ENCODE assay signal across 25 cellular contexts in genomic region chr14:89356496-89356895, GRCh38.
A peak's percentile ranks its signal among the peaks of the same experiment; 100 is the strongest.
DNase-seq lines count a peak whose midpoint lies in the region; ATAC-seq and TF ChIP-seq lines count a peak whose summit lies in the region.
"Had no signal": no experiment of that assay in that cellular context is flagged by ENCODE, and none has a peak within 500 bp of the region (broad histone marks: within the 10 kb centered on the region; RNA-seq: fewer than 3 reads in every experiment).

No MANE protein-coding gene starts in this region.

- no peak overlapping the region for H3K4me3 Mint-ChIP-seq in activated CD4-positive, alpha-beta memory T cell treated with anti-CD3 and anti-CD28 coated beads for 36 hours
- no peak overlapping the region for H3K4me3 Mint-ChIP-seq in activated CD4-positive, alpha-beta memory T cell treated with anti-CD3 and anti-CD28 coated beads, Interleukin-2, amount 10 ng/mL, durations not matched to agents 7 days and 5 days
- H3K4me3 Mint-ChIP-seq in CD8-positive, alpha-beta T cell, result no peak overlapping the region
- H3K4me3 Mint-ChIP-seq in activated T-helper 17 cell treated with anti-CD3 and anti-CD28 coated beads, Interleukin-2, amount 50 U/mL, for 72 hours, result no peak overlapping the region
- H3K4me3 Mint-ChIP-seq in H9, result no peak overlapping the region
- H3K4me3 Mint-ChIP-seq: activated CD4-positive, alpha-beta T cell treated with anti-CD3 and anti-CD28 coated beads, Interleukin-2, amount 10 ng/mL, durations not matched to agents 24 days and 14 days had no signal

- TF ChIP-seq CTCF in CD8-positive, alpha-beta T cell (IDR thresholded peaks at IDR 0.05), result no peak
- no peak for TF ChIP-seq CTCF in neutrophil (IDR thresholded peaks at IDR 0.05)
- no peak for TF ChIP-seq CTCF in H9 (conservative IDR thresholded peaks at IDR 0.05)

- peaks cover 3% of the 10 kb centered on the region for H3K36me3 Mint-ChIP-seq in activated CD4-positive, alpha-beta memory T cell treated with anti-CD3 and anti-CD28 coated beads for 36 hours
- peaks cover 9% of the 10 kb centered on the region for H3K36me3 Mint-ChIP-seq in activated CD4-positive, alpha-beta memory T cell treated with anti-CD3 and anti-CD28 coated beads, Interleukin-2, amount 10 ng/mL, durations not matched to agents 7 days and 5 days (ENCODE audit: low read depth)
- peaks cover 14% of the 10 kb centered on the region for H3K36me3 Mint-ChIP-seq in CD8-positive, alpha-beta T cell
- peaks cover under 1% of the 10 kb centered on the region for H3K36me3 Mint-ChIP-seq in activated T-helper 17 cell treated with anti-CD3 and anti-CD28 coated beads, Interleukin-2, amount 50 U/mL, for 72 hours (ENCODE audit: low read depth)
- H3K36me3 Mint-ChIP-seq in H9 (ENCODE audit: insufficient read depth in 1 of 3, low read depth in 3 of 3), result peaks cover 12 to 42% (median 15%) of the 10 kb centered on the region in 3 experiments; a peak in 6 of 7 replicates

- no peak overlapping the region for H2BK12ac ChIP-seq in H9 (ENCODE audit: insufficient read length, low read depth, low read length)

- POLR2A ChIA-PET in activated CD4-positive, alpha-beta memory T cell treated with anti-CD3 and anti-CD28 coated beads for 36 hours (lab: Charles Lee), result no interaction called here
- POLR2A ChIA-PET in activated CD4-positive, alpha-beta memory T cell treated with anti-CD3 and anti-CD28 coated beads, Interleukin-2, amount 10 ng/mL, durations not matched to agents 7 days and 5 days (lab: Charles Lee), result no interaction called here
- POLR2A ChIA-PET in CD8-positive, alpha-beta T cell (lab: Charles Lee), result no interaction called here

- peaks cover 3% of the 10 kb centered on the region for H3K36me3 ChIP-seq in CD8-positive, alpha-beta T cell (ENCODE audit: insufficient read depth, low read length)
- no peaks in the 10 kb centered on the region for H3K36me3 ChIP-seq in neutrophil
- H3K36me3 ChIP-seq: gastroesophageal sphincter, SJSA1, thoracic aorta, uterus had no signal

- no peak overlapping the region for H2BK5ac ChIP-seq in H9 (ENCODE audit: insufficient read length, low read length)

- no peak overlapping the region for H3K23ac ChIP-seq in H9 (ENCODE audit: insufficient read length, low read depth, low read length)

- H3K27ac ChIP-seq in CD8-positive, alpha-beta T cell (ENCODE audit: low read depth, low read length), result no peak overlapping the region
- H3K27ac ChIP-seq in neutrophil (peak overlapping the region; percentile 93), H9 (ENCODE audit: insufficient read length, low read depth, low read length) (no peak overlapping the region)
- H3K27ac ChIP-seq: gastroesophageal sphincter, SJSA1, thoracic aorta, uterus had no signal

- H4K20me1 ChIP-seq in H9 (ENCODE audit: control insufficient read depth, insufficient read depth, insufficient read length), result no peaks in the 10 kb centered on the region

- H2BK15ac ChIP-seq in H9 (ENCODE audit: low read depth, low read length), result no peak overlapping the region

- peak overlapping the region; percentile 28 for H3K27ac Mint-ChIP-seq in activated CD4-positive, alpha-beta memory T cell treated with anti-CD3 and anti-CD28 coated beads for 36 hours
- H3K27ac Mint-ChIP-seq in activated CD4-positive, alpha-beta memory T cell treated with anti-CD3 and anti-CD28 coated beads, Interleukin-2, amount 10 ng/mL, durations not matched to agents 7 days and 5 days, result no peak overlapping the region
- H3K27ac Mint-ChIP-seq in CD8-positive, alpha-beta T cell, result peak overlapping the region; percentile 69
- H3K27ac Mint-ChIP-seq in activated T-helper 17 cell treated with anti-CD3 and anti-CD28 coated beads, Interleukin-2, amount 50 U/mL, for 72 hours, result peak overlapping the region; percentile 6
- peak overlapping the region in 1 of 3 experiments; percentile 20; a peak in 2 of 7 replicates for H3K27ac Mint-ChIP-seq in H9
- H3K27ac Mint-ChIP-seq: activated CD4-positive, alpha-beta T cell treated with anti-CD3 and anti-CD28 coated beads, Interleukin-2, amount 10 ng/mL, durations not matched to agents 24 days and 14 days; progenitor cell of endocrine pancreas had no signal

- no peaks in the 10 kb centered on the region for H3K27me3 ChIP-seq in CD8-positive, alpha-beta T cell (ENCODE audit: insufficient read depth, low read length)
- H3K27me3 ChIP-seq in neutrophil (no peaks in the 10 kb centered on the region), H9 (ENCODE audit: insufficient read depth, low read length) (no peaks in the 10 kb centered on the region)
- H3K27me3 ChIP-seq: gastroesophageal sphincter, SJSA1, uterus had no signal

- peaks cover 30% of the 10 kb centered on the region for H3K4me1 Mint-ChIP-seq in activated CD4-positive, alpha-beta memory T cell treated with anti-CD3 and anti-CD28 coated beads for 36 hours (ENCODE audit: low read depth)
- H3K4me1 Mint-ChIP-seq in activated CD4-positive, alpha-beta memory T cell treated with anti-CD3 and anti-CD28 coated beads, Interleukin-2, amount 10 ng/mL, durations not matched to agents 7 days and 5 days, result peaks cover 28% of the 10 kb centered on the region
- H3K4me1 Mint-ChIP-seq in CD8-positive, alpha-beta T cell (ENCODE audit: low read depth), result peaks cover 60% of the 10 kb centered on the region
- H3K4me1 Mint-ChIP-seq in activated T-helper 17 cell treated with anti-CD3 and anti-CD28 coated beads, Interleukin-2, amount 50 U/mL, for 72 hours, result peaks cover 24% of the 10 kb centered on the region
- H3K4me1 Mint-ChIP-seq in H9, result peaks cover 28 to 35% of the 10 kb centered on the region in 2 experiments

- no peaks in the 10 kb centered on the region for H3K9me3 ChIP-seq in CD8-positive, alpha-beta T cell (ENCODE audit: low read length)
- H3K9me3 ChIP-seq in neutrophil, result no peaks in the 10 kb centered on the region
- H3K9me3 ChIP-seq in H9 (ENCODE audit: control insufficient read depth, low read depth, low read length), result no peaks in the 10 kb centered on the region
- H3K9me3 ChIP-seq: gastroesophageal sphincter, SJSA1, thoracic aorta, uterus had no signal

- H4K91ac ChIP-seq in H9 (ENCODE audit: insufficient read length, low read depth, low read length), result no peak overlapping the region

- H2AK5ac ChIP-seq in H9 (ENCODE audit: insufficient read length, low read length), result no peak overlapping the region

- H3K56ac ChIP-seq in H9 (ENCODE audit: insufficient read length, low read depth, low read length), result no peak overlapping the region

- no peak overlapping the region for H2BK120ac ChIP-seq in H9 (ENCODE audit: low read depth, low read length, poor library complexity, severe bottlenecking)

- H3K4ac ChIP-seq in H9 (ENCODE audit: low read depth, low read length), result no peak overlapping the region

- WGBS in H9 (ENCODE audit: extremely low coverage, insufficient read length, low lambda C conversion rate), result no CpG with 5 or more reads among the region's 3 CpGs

- no peak overlapping the region for H4K5ac ChIP-seq in H9 (ENCODE audit: insufficient read length, low read depth, low read length)

- no peaks in the 10 kb centered on the region for H3K79me1 ChIP-seq in H9 (ENCODE audit: insufficient read depth, low read depth, low read length, poor library complexity, severe bottlenecking)

- no peak overlapping the region for H3K9ac ChIP-seq in H9 (ENCODE audit: extremely low read depth, insufficient read length, low read length)

- no peak overlapping the region for H2AFZ ChIP-seq in H9 (ENCODE audit: low read length)

- H3K4me1 ChIP-seq in CD8-positive, alpha-beta T cell (ENCODE audit: insufficient read depth, low read length), result peaks cover 32% of the 10 kb centered on the region
- peaks cover 70 to 74% of the 10 kb centered on the region in 2 experiments for H3K4me1 ChIP-seq in neutrophil (ENCODE audit: control insufficient read depth in 1 of 2, insufficient read depth in 1 of 2, low read depth in 1 of 2, low read length in 1 of 2)
- peaks cover 16% of the 10 kb centered on the region for H3K4me1 ChIP-seq in H9 (ENCODE audit: insufficient read depth, low read length)

- no peaks in the 10 kb centered on the region for H3K9me3 Mint-ChIP-seq in activated CD4-positive, alpha-beta memory T cell treated with anti-CD3 and anti-CD28 coated beads for 36 hours
- no peaks in the 10 kb centered on the region for H3K9me3 Mint-ChIP-seq in activated CD4-positive, alpha-beta memory T cell treated with anti-CD3 and anti-CD28 coated beads, Interleukin-2, amount 10 ng/mL, durations not matched to agents 7 days and 5 days
- no peaks in the 10 kb centered on the region for H3K9me3 Mint-ChIP-seq in CD8-positive, alpha-beta T cell
- H3K9me3 Mint-ChIP-seq in activated T-helper 17 cell treated with anti-CD3 and anti-CD28 coated beads, Interleukin-2, amount 50 U/mL, for 72 hours, result no peaks in the 10 kb centered on the region
- H3K9me3 Mint-ChIP-seq in H9, result peaks cover 0 to 5% of the 10 kb centered on the region in 2 experiments; a peak in 1 of 5 replicates
- H3K9me3 Mint-ChIP-seq: activated CD4-positive, alpha-beta T cell treated with anti-CD3 and anti-CD28 coated beads, Interleukin-2, amount 10 ng/mL, durations not matched to agents 24 days and 14 days had no signal

- peaks cover 13% of the 10 kb centered on the region; the same call in 1 of the 2 replicates for H3K79me2 ChIP-seq in H9 (ENCODE audit: insufficient read depth, low read length)

- no peaks in the 10 kb centered on the region for H3K23me2 ChIP-seq in H9 (ENCODE audit: insufficient read length, low read depth, low read length, poor library complexity, severe bottlenecking)

- no peak overlapping the region for H2BK20ac ChIP-seq in H9 (ENCODE audit: low read depth, low read length, poor library complexity, severe bottlenecking)

- H3K4me2 ChIP-seq in H9 (ENCODE audit: insufficient read depth, insufficient read length, low read length), result no peak overlapping the region

- H3K4me3 ChIP-seq in CD8-positive, alpha-beta T cell (ENCODE audit: low read depth, low read length), result no peak overlapping the region
- H3K4me3 ChIP-seq in neutrophil (ENCODE audit: low read depth in 1 of 2, low read length in 1 of 2), result peak overlapping the region in 1 of 2 experiments; percentile 41
- H3K4me3 ChIP-seq: gastroesophageal sphincter, SJSA1, thoracic aorta, uterus had no signal

- H3T11ph ChIP-seq in H9 (ENCODE audit: low read length), result no peak overlapping the region

- H3K27me3 Mint-ChIP-seq in activated CD4-positive, alpha-beta memory T cell treated with anti-CD3 and anti-CD28 coated beads for 36 hours, result no peaks in the 10 kb centered on the region
- H3K27me3 Mint-ChIP-seq in activated CD4-positive, alpha-beta memory T cell treated with anti-CD3 and anti-CD28 coated beads, Interleukin-2, amount 10 ng/mL, durations not matched to agents 7 days and 5 days, result no peaks in the 10 kb centered on the region
- H3K27me3 Mint-ChIP-seq in CD8-positive, alpha-beta T cell (ENCODE audit: low read depth), result no peaks in the 10 kb centered on the region
- no peaks in the 10 kb centered on the region for H3K27me3 Mint-ChIP-seq in activated T-helper 17 cell treated with anti-CD3 and anti-CD28 coated beads, Interleukin-2, amount 50 U/mL, for 72 hours
- H3K27me3 Mint-ChIP-seq in H9 (ENCODE audit: low read depth), result no peaks in the 10 kb centered on the region
- H3K27me3 Mint-ChIP-seq: activated CD4-positive, alpha-beta T cell treated with anti-CD3 and anti-CD28 coated beads, Interleukin-2, amount 10 ng/mL, durations not matched to agents 24 days and 14 days had no signal

- no peak overlapping the region for H3K14ac ChIP-seq in H9 (ENCODE audit: insufficient read depth, low read length)

- H4K8ac ChIP-seq in H9 (replicated peaks; ENCODE audit: insufficient read length, low read depth, low read length), result no peak overlapping the region

- no peak for DNase-seq in activated CD4-positive, alpha-beta memory T cell treated with anti-CD3 and anti-CD28 coated beads for 36 hours
- DNase-seq in activated CD4-positive, alpha-beta memory T cell treated with anti-CD3 and anti-CD28 coated beads, Interleukin-2, amount 10 ng/mL, durations not matched to agents 7 days and 5 days, result no peak
- DNase-seq in CD8-positive, alpha-beta T cell, result no peak
- DNase-seq in HT-29 (ENCODE audit: low spot score), result no peak
- DNase-seq in Right ventricle myocardium superior, result no peak
- no peak for DNase-seq in H9
- DNase-seq: activated CD4-positive, alpha-beta T cell treated with anti-CD3 and anti-CD28 coated beads, Interleukin-2, amount 10 ng/mL, durations not matched to agents 24 days and 14 days; AML-193; amniotic stem cell; DMS53; hippocampal formation; left colon; NCI-H1417; NCI-H2107; NCI-H446; NCI-H774; stimulated activated naive CD8-positive, alpha-beta T cell treated with anti-CD3 and anti-CD28 coated beads, Interleukin-15, Interleukin-2, amounts not matched to agents 100 U/mL and 50 U/mL, for 24 hours; T-helper 1 cell; uterus had no signal

- intact Hi-C loops in activated CD4-positive, alpha-beta memory T cell treated with anti-CD3 and anti-CD28 coated beads for 36 hours (cut with micrococcal nuclease), result no loop called here
- intact Hi-C loops in CD8-positive, alpha-beta T cell (cut with DNase I, micrococcal nuclease), result no loop called here
- intact Hi-C loops in Right ventricle myocardium superior (cut with DNase I), result no loop called here

- CTCF ChIA-PET in activated CD4-positive, alpha-beta memory T cell treated with anti-CD3 and anti-CD28 coated beads for 36 hours (lab: Charles Lee), result no interaction called here
- CTCF ChIA-PET in activated CD4-positive, alpha-beta memory T cell treated with anti-CD3 and anti-CD28 coated beads, Interleukin-2, amount 10 ng/mL, durations not matched to agents 7 days and 5 days (lab: Charles Lee), result no interaction called here
- CTCF ChIA-PET in CD8-positive, alpha-beta T cell (lab: Charles Lee), result interaction anchor here (0.6 to 0.9 kb wide), 2 partner anchors 139 to 203 kb away, joined by 3 read pairs; no protein-coding TSS in a partner anchor

- no peak for ATAC-seq in CD8-positive, alpha-beta T cell
- no peak for ATAC-seq in activated T-helper 17 cell treated with anti-CD3 and anti-CD28 coated beads, Interleukin-2, amount 50 U/mL, for 72 hours (replicated peaks)
- no peak for ATAC-seq in Right ventricle myocardium superior (ENCODE audit: poor library complexity)
- ATAC-seq: gastroesophageal sphincter; left colon; stimulated activated naive CD8-positive, alpha-beta T cell treated with anti-CD3 and anti-CD28 coated beads, Interleukin-15, Interleukin-2, amounts not matched to agents 100 U/mL and 50 U/mL, for 24 hours had no signal

- no peak overlapping the region for H3K18ac ChIP-seq in H9 (ENCODE audit: insufficient read length, low read depth, low read length)
